19 cellular contexts compared by ENCODE assay signal in genomic region chr19:14561249-14561648, GRCh38. TPM values are rescaled to one million over a fixed set of nuclear protein-coding genes. Genes with fewer than 3 reads are reported as not detected.
A peak's percentile ranks its signal among the peaks of the same experiment; 100 is the strongest.
DNase-seq lines count a peak whose midpoint lies in the region; ATAC-seq and TF ChIP-seq lines count a peak whose summit lies in the region.
"Had no signal": no experiment of that assay in that cellular context is flagged by ENCODE, and none has a peak within 500 bp of the region (broad histone marks: within the 10 kb centered on the region; RNA-seq: fewer than 3 reads in every experiment).

No MANE protein-coding gene starts in this region.

- H3K4me1 ChIP-seq in HUES64 (ENCODE audit: insufficient read depth, low read length) (peaks cover 41% of the 10 kb centered on the region), mucosa of stomach (ENCODE audit: control insufficient read depth, insufficient read depth, low read length) (peaks cover 15% of the 10 kb centered on the region), OCI-LY7 (ENCODE audit: insufficient read depth, low read length, poor library complexity, severe bottlenecking) (peaks cover 31% of the 10 kb centered on the region), mucosa of descending colon (ENCODE audit: low read depth) (peaks cover 6% of the 10 kb centered on the region)

- H2AFZ ChIP-seq in OCI-LY7 (ENCODE audit: low read length) = no peak overlapping the region
- H2AFZ ChIP-seq: PC-9 had no signal

- peaks cover 30% of the 10 kb centered on the region for H3K4me1 Mint-ChIP-seq in chondrocyte (ENCODE audit: low read depth)

- H3K79me2 ChIP-seq in OCI-LY7 (ENCODE audit: insufficient read depth, low read depth, low read length) = peaks cover 14% of the 10 kb centered on the region; the same call in 1 of the 2 replicates

- DNase-seq in chondrocyte (ENCODE audit: low spot score) = no peak
- DNase-seq in substantia nigra (lab: John Stamatoyannopoulos, UW) = no peak
- DNase-seq in OCI-LY7 (ENCODE audit: low spot score) = no peak
- DNase-seq in mucosa of descending colon = no peak
- DNase-seq in T-helper 1 cell = no peak
- DNase-seq: activated CD4-positive, alpha-beta T cell treated with anti-CD3 and anti-CD28 coated beads, Interleukin-2, amount 10 ng/mL, durations not matched to agents 7 days and 5 days; NCI-H1436; PC-9; stimulated activated CD4-positive, alpha-beta T cell treated with anti-CD3 and anti-CD28 coated beads, Interleukin-4, amount 100 ng/mL, for 4 hours had no signal

- H3K9me2 ChIP-seq in OCI-LY7 (ENCODE audit: insufficient read depth, low read length) = no peaks in the 10 kb centered on the region

- CTCF ChIA-PET in OCI-LY7 (lab: Charles Lee; ENCODE audit: unreplicated experiment) = interaction anchor here (0.6 to 0.7 kb wide), 2 partner anchors 10 to 59 kb away, joined by 3 read pairs; no protein-coding TSS in a partner anchor

- H3K27me3 ChIP-seq in HUES64 (ENCODE audit: insufficient read depth, low read length) (no peaks in the 10 kb centered on the region), mucosa of stomach (ENCODE audit: control insufficient read depth, insufficient read depth, low read length) (no peaks in the 10 kb centered on the region)

- H3K27ac ChIP-seq in HUES64 (ENCODE audit: low read depth, low read length) (peak overlapping the region; percentile 55), substantia nigra (ENCODE audit: low read depth, low read length, poor library complexity, severe bottlenecking) (peak overlapping the region; percentile 89), OCI-LY7 (ENCODE audit: low read depth, low read length, poor library complexity, severe bottlenecking) (no peak overlapping the region)
- H3K27ac ChIP-seq: PC-9 had no signal

- H3K4me3 Mint-ChIP-seq in chondrocyte (ENCODE audit: unreplicated experiment) = no peak overlapping the region
- H3K4me3 Mint-ChIP-seq: activated CD4-positive, alpha-beta T cell treated with anti-CD3 and anti-CD28 coated beads, Interleukin-2, amount 10 ng/mL, durations not matched to agents 7 days and 5 days; activated T-helper 1 cell treated with anti-CD3 and anti-CD28 coated beads, Interleukin-12 subunit alpha, Interleukin-12 subunit beta, Interleukin-2, Interleukin-4 antibody, amounts not matched to agents 30 ng/mL and 10 ng/mL and 1 ng/mL, durations not matched to agents 14 hours and 24 hours and 36 hours; mesothelial cell of epicardium; T-helper 1 cell treated with Interleukin-12 subunit alpha and Interleukin-12 subunit beta and Interleukin-4 antibody, amounts not matched to agents 30 μg/mL and 1 μg/mL, for 36 hours had no signal

- intact Hi-C loops in OCI-LY7 (cut with micrococcal nuclease; ENCODE audit: unreplicated experiment) (no loop called here), mucosa of descending colon (cut with DNase I, micrococcal nuclease) (no loop called here)

- H3K4me2 ChIP-seq in OCI-LY7 (ENCODE audit: low read length) = no peak overlapping the region
- H3K4me2 ChIP-seq: PC-9 had no signal

- no peaks in the 10 kb centered on the region for H4K20me1 ChIP-seq in OCI-LY7 (ENCODE audit: insufficient read depth, low read length)

- H3K9ac ChIP-seq in HUES64 (ENCODE audit: low read depth, low read length) = peak overlapping the region; percentile 44
- peak overlapping the region; percentile 22 for H3K9ac ChIP-seq in mucosa of stomach (ENCODE audit: low read length)

- POLR2A ChIA-PET in OCI-LY7 (lab: Charles Lee) = interaction anchor here (0.6 kb wide), 1 partner anchor 10 kb away, joined by 3 read pairs; no protein-coding TSS in a partner anchor

- H3K36me3 ChIP-seq in HUES64 (ENCODE audit: insufficient read depth, low read length) (peaks cover 14% of the 10 kb centered on the region), mucosa of stomach (ENCODE audit: control insufficient read depth, insufficient read depth, low read length) (no peaks in the 10 kb centered on the region), OCI-LY7 (ENCODE audit: insufficient read depth, low read length) (peaks cover 32% of the 10 kb centered on the region), mucosa of descending colon (ENCODE audit: low read depth) (no peaks in the 10 kb centered on the region)

- no peaks in the 10 kb centered on the region for H3K9me3 ChIP-seq in HUES64 (ENCODE audit: insufficient read depth, low read depth, low read length)
- H3K9me3 ChIP-seq in mucosa of stomach (ENCODE audit: control insufficient read depth, low read length) = no peaks in the 10 kb centered on the region
- no peaks in the 10 kb centered on the region for H3K9me3 ChIP-seq in OCI-LY7 (ENCODE audit: low read length)
- H3K9me3 ChIP-seq in mucosa of descending colon = no peaks in the 10 kb centered on the region

- no peak for TF ChIP-seq CTCF in chondrocyte (IDR thresholded peaks at IDR 0.05)
- TF ChIP-seq CTCF in OCI-LY7 (conservative IDR thresholded peaks at IDR 0.05; ENCODE audit: low read length) = no peak
- no peak for TF ChIP-seq CTCF in mucosa of descending colon (IDR thresholded peaks at IDR 0.05)

- no peaks in the 10 kb centered on the region for H3K27me3 Mint-ChIP-seq in chondrocyte (ENCODE audit: low read depth)
- H3K27me3 Mint-ChIP-seq: activated CD4-positive, alpha-beta T cell treated with anti-CD3 and anti-CD28 coated beads, Interleukin-2, amount 10 ng/mL, durations not matched to agents 7 days and 5 days had no signal

- peak overlapping the region; percentile 83 for H3K27ac Mint-ChIP-seq in chondrocyte (ENCODE audit: unreplicated experiment)
- H3K27ac Mint-ChIP-seq: activated CD4-positive, alpha-beta T cell treated with anti-CD3 and anti-CD28 coated beads, Interleukin-2, amount 10 ng/mL, durations not matched to agents 7 days and 5 days had no signal

- no peak overlapping the region for H3K4me3 ChIP-seq in HUES64 (ENCODE audit: low read length)
- no peak overlapping the region for H3K4me3 ChIP-seq in mucosa of stomach (ENCODE audit: low read length)
- H3K4me3 ChIP-seq in OCI-LY7 (ENCODE audit: low read depth, low read length, poor library complexity, severe bottlenecking) = no peak overlapping the region
- H3K4me3 ChIP-seq in mucosa of descending colon = no peak overlapping the region
- H3K4me3 ChIP-seq: K562, PC-9 had no signal

- BruUV-seq in OCI-LY7 (replicated peaks; lab: Mats Ljungman, UMichigan) = no TSS peak

- no peaks in the 10 kb centered on the region for H3K9me3 Mint-ChIP-seq in chondrocyte (ENCODE audit: low read depth)
- H3K9me3 Mint-ChIP-seq: activated CD4-positive, alpha-beta T cell treated with anti-CD3 and anti-CD28 coated beads, Interleukin-2, amount 10 ng/mL, durations not matched to agents 7 days and 5 days; activated T-helper 1 cell treated with anti-CD3 and anti-CD28 coated beads, Interleukin-12 subunit alpha, Interleukin-12 subunit beta, Interleukin-2, Interleukin-4 antibody, amounts not matched to agents 30 ng/mL and 10 ng/mL and 1 ng/mL, durations not matched to agents 14 hours and 24 hours and 36 hours; mesothelial cell of epicardium; T-helper 1 cell treated with Interleukin-12 subunit alpha and Interleukin-12 subunit beta and Interleukin-4 antibody, amounts not matched to agents 30 μg/mL and 1 μg/mL, for 36 hours had no signal

- ATAC-seq in GM18870 (IDR thresholded peaks at IDR 0.05; ENCODE audit: unreplicated experiment) (no peak), mucosa of descending colon (no peak)
- ATAC-seq: K562; stimulated activated naive CD8-positive, alpha-beta T cell treated with anti-CD3 and anti-CD28 coated beads, Interleukin-15, Interleukin-2, amounts not matched to agents 100 U/mL and 50 U/mL, for 24 hours had no signal

- H3K36me3 Mint-ChIP-seq in chondrocyte (ENCODE audit: low read depth) = peaks cover 1% of the 10 kb centered on the region

- 89% methylated on average over 8 of the region's 8 CpGs for WGBS in HUES64

RNA-seq across cellular contexts. Expression of gene NDUFB7, which starts 10.6 kb away (rescaled TPM):
- polyA plus RNA-seq in HUES64 (2013, experiment 1 of 2) = 132 TPM
- 143 TPM for polyA plus RNA-seq in HUES64 (2013, experiment 2 of 2)
- total RNA-seq in chondrocyte (126 to 154 TPM (median 128 TPM) in 3 replicates), OCI-LY7 (2022) (137 and 141 TPM in 2 replicates), mucosa of descending colon (100 to 1,000 TPM; 172 to 255 (median 241) TPM)
- 282 and 301 TPM in 2 replicates for total RNA-seq in OCI-LY7 (2014; rRNA removed; shearing (Covaris generic))

RNA-seq across cellular contexts. Expression of gene CLEC17A, which starts 21.6 kb away (rescaled TPM):
- not detected for polyA plus RNA-seq in HUES64 (2013, experiment 1 of 2)
- not detected for polyA plus RNA-seq in HUES64 (2013, experiment 2 of 2)
- total RNA-seq in chondrocyte (not detected in 3 replicates), OCI-LY7 (2022) (22.5 and 27.4 TPM in 2 replicates), mucosa of descending colon (under 1 TPM in 2 of 3 donors, not detected in 1; 0.29 to 0.34 TPM)
- 45.7 and 51.1 TPM in 2 replicates for total RNA-seq in OCI-LY7 (2014; rRNA removed; shearing (Covaris generic))
- total RNA-seq: activated CD4-positive, alpha-beta T cell treated with anti-CD3 and anti-CD28 coated beads, Interleukin-2, amount 10 ng/mL, durations not matched to agents 7 days and 5 days; endothelial cell of umbilical vein; K562; mesothelial cell of epicardium; NCI-H460; PC-9 had no signal

RNA-seq across cellular contexts. Expression of gene TECR, which starts 31.9 kb away (rescaled TPM):
- 87.7 TPM for polyA plus RNA-seq in HUES64 (2013, experiment 1 of 2)
- polyA plus RNA-seq in HUES64 (2013, experiment 2 of 2) = 95.2 TPM
- total RNA-seq in chondrocyte (69.4 to 98.0 TPM (median 70.7 TPM) in 3 replicates), OCI-LY7 (2022) (128 and 130 TPM in 2 replicates), mucosa of descending colon (100 to 1,000 TPM in 2 of 3 donors, 10 to 100 TPM in 1; 94.4 to 155 (median 141) TPM)
- total RNA-seq in OCI-LY7 (2014; rRNA removed; shearing (Covaris generic)) = 52.3 and 81.4 TPM in 2 replicates

RNA-seq across cellular contexts. Expression of gene DNAJB1, which starts 43.1 kb away (rescaled TPM):
- polyA plus RNA-seq in HUES64 (2013, experiment 1 of 2) = 51.3 TPM
- 46.2 TPM for polyA plus RNA-seq in HUES64 (2013, experiment 2 of 2)
- total RNA-seq in chondrocyte = 63.1 to 85.1 TPM (median 77.2 TPM) in 3 replicates
- total RNA-seq in OCI-LY7 (2014; rRNA removed; shearing (Covaris generic)) = 62.9 and 76.7 TPM in 2 replicates
- total RNA-seq in OCI-LY7 (2022) = 51.7 and 63.7 TPM in 2 replicates
- 100 to 1,000 TPM; 104 to 110 (median 107) TPM for total RNA-seq in mucosa of descending colon

Comparison
In these comparisons a context has a peak if more than half of its experiments do, and no peak if none do; other contexts are left out.
1. RNA of gene CLEC17A, which starts 21.6 kb away (total RNA-seq): 22.5 to 51.1 TPM in OCI-LY7; 0.29 to 0.34 TPM in mucosa of descending colon and not detected in chondrocyte; every median in the first group is over 10 times any median in the second.